In the genomic region with DNA sequence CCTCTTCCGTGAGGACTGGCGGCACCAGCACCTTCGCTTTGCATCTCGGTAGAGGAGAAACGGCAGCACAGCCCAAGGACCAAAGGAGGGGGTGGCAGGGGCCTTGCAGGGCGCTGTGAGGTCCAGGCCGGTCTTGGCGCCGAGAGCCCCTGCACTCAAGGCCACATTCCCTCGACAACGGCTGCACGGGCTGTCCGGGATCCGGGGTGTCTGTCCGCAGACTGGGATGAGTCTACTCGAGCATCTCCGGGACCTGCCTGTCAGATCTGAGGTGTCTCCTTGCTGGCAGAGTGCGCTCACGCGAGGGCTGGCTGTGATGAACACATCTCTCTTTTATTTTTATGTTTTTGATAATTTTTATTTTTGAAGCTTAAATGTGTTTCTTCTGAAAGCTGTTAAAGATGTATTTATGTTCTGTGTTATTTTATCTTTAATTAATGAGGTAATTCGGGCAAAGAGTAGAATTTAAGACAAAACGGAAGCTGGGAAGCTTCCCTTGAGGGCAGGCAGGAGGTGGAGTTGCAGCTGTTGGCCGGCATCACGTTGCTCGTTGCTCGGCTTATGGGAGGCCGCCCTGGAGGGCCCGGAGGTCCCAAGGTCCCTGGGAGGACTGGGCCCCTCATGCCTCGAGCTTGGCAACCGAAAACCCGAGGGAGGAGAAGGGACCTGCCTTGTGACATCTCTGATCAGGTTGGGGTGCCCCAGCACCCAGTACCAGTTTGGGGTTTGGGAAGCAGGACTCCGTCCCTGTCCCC, we compare ENCODE assay signal across 24 cellular contexts.
"Had no signal": no experiment of that assay in that cellular context is flagged by ENCODE, and none has a peak within 500 bp of the region (broad histone marks: within the 10 kb centered on the region; RNA-seq: fewer than 3 reads in every experiment).

No MANE protein-coding gene starts in this region.

- H3K9ac ChIP-seq: neural progenitor cell had no signal

- H3K9me3 Mint-ChIP-seq: activated CD4-positive, alpha-beta memory T cell treated with anti-CD3 and anti-CD28 coated beads for 36 hours; activated naive CD4-positive, alpha-beta T cell treated with anti-CD3 and anti-CD28 coated beads, Interleukin-2, amount 50 U/mL, for 24 hours; activated T-cell treated with anti-CD3 and anti-CD28 coated beads, Interleukin-2, amount 50 U/mL, for 24 hours; activated T-helper 17 cell treated with anti-CD3 and anti-CD28 coated beads, Interleukin-2, amount 50 U/mL, for 72 hours; neural progenitor cell; stimulated activated naive B cell treated with anti-CD40 and anti-IgM and Interleukin-4, amounts not matched to agents 10 μg/mL and 1 μg/mL and 100 μg/mL, for 72 hours; T-helper 2 cell treated with Interferon-gamma antibody and Interleukin-4, amounts not matched to agents 5 μg/mL and 100 μg/mL, for 36 hours had no signal

- H3K27ac ChIP-seq: epithelial cell of prostate, gastrocnemius medialis, hepatocyte, neural progenitor cell, right atrium auricular region, stomach, testis had no signal

- H3K27ac Mint-ChIP-seq: activated CD4-positive, alpha-beta memory T cell treated with anti-CD3 and anti-CD28 coated beads for 36 hours; activated naive CD4-positive, alpha-beta T cell treated with anti-CD3 and anti-CD28 coated beads, Interleukin-2, amount 50 U/mL, for 24 hours; activated T-cell treated with anti-CD3 and anti-CD28 coated beads, Interleukin-2, amount 50 U/mL, for 24 hours; activated T-helper 17 cell treated with anti-CD3 and anti-CD28 coated beads, Interleukin-2, amount 50 U/mL, for 72 hours; neural progenitor cell; stimulated activated naive B cell treated with anti-CD40 and anti-IgM and Interleukin-4, amounts not matched to agents 10 μg/mL and 1 μg/mL and 100 μg/mL, for 72 hours; T-helper 2 cell treated with Interferon-gamma antibody and Interleukin-4, amounts not matched to agents 5 μg/mL and 100 μg/mL, for 36 hours had no signal

- H3K79me2 ChIP-seq: hepatocyte had no signal

- H3K36me3 Mint-ChIP-seq: activated CD4-positive, alpha-beta memory T cell treated with anti-CD3 and anti-CD28 coated beads for 36 hours; activated naive CD4-positive, alpha-beta T cell treated with anti-CD3 and anti-CD28 coated beads, Interleukin-2, amount 50 U/mL, for 24 hours; naive thymus-derived CD4-positive, alpha-beta T cell; neural progenitor cell; stimulated activated naive B cell treated with anti-CD40 and anti-IgM and Interleukin-4, amounts not matched to agents 10 μg/mL and 1 μg/mL and 100 μg/mL, for 72 hours had no signal

- H2AFZ ChIP-seq: hepatocyte, neural progenitor cell had no signal

- H3K4me1 ChIP-seq: gastrocnemius medialis had no signal

- H3K4me3 Mint-ChIP-seq: activated CD4-positive, alpha-beta memory T cell treated with anti-CD3 and anti-CD28 coated beads for 36 hours; activated naive CD4-positive, alpha-beta T cell treated with anti-CD3 and anti-CD28 coated beads, Interleukin-2, amount 50 U/mL, for 24 hours; activated T-cell treated with anti-CD3 and anti-CD28 coated beads, Interleukin-2, amount 50 U/mL, for 24 hours; activated T-helper 17 cell treated with anti-CD3 and anti-CD28 coated beads, Interleukin-2, amount 50 U/mL, for 72 hours; neural progenitor cell; stimulated activated naive B cell treated with anti-CD40 and anti-IgM and Interleukin-4, amounts not matched to agents 10 μg/mL and 1 μg/mL and 100 μg/mL, for 72 hours; T-helper 2 cell treated with Interferon-gamma antibody and Interleukin-4, amounts not matched to agents 5 μg/mL and 100 μg/mL, for 36 hours had no signal

- H3K27me3 Mint-ChIP-seq: activated naive CD4-positive, alpha-beta T cell treated with anti-CD3 and anti-CD28 coated beads, Interleukin-2, amount 50 U/mL, for 24 hours; activated T-helper 17 cell treated with anti-CD3 and anti-CD28 coated beads, Interleukin-2, amount 50 U/mL, for 72 hours had no signal

- H3K4me2 ChIP-seq: hepatocyte, neural progenitor cell had no signal

- ATAC-seq: gastrocnemius medialis; left colon; naive thymus-derived CD4-positive, alpha-beta T cell; stimulated activated naive B cell treated with anti-CD40 and anti-IgM and Interleukin-4, amounts not matched to agents 10 μg/mL and 1 μg/mL and 100 μg/mL, for 72 hours had no signal

- H3K4me1 Mint-ChIP-seq: activated T-helper 17 cell treated with anti-CD3 and anti-CD28 coated beads, Interleukin-2, amount 50 U/mL, for 72 hours had no signal

- H3K4me3 ChIP-seq: gastrocnemius medialis, hepatocyte, neural progenitor cell, right atrium auricular region, stomach, testis had no signal

- DNase-seq: activated CD4-positive, alpha-beta memory T cell treated with anti-CD3 and anti-CD28 coated beads for 36 hours; activated CD4-positive, alpha-beta T cell treated with anti-CD3 and anti-CD28 coated beads for 48 hours; activated CD8-positive, alpha-beta memory T cell treated with anti-CD3 and anti-CD28 coated beads, Interleukin-2, amount 50 U/mL, for 4 hours; activated T-cell treated with anti-CD3 and anti-CD28 coated beads, Interleukin-2, amount 50 U/mL, for 24 hours; dermis blood vessel endothelial cell; effector CD8-positive, alpha-beta T cell; gastrocnemius medialis; islet precursor cell; left colon; naive thymus-derived CD4-positive, alpha-beta T cell; stimulated activated CD4-positive, alpha-beta T cell treated with anti-CD3 and anti-CD28 coated beads, Interleukin-15, amount 100 ng/mL, for 24 hours; stimulated activated CD4-positive, alpha-beta T cell treated with anti-CD3 and anti-CD28 coated beads, Interleukin-2, amount 100 ng/mL, for 24 hours; stimulated activated naive B cell treated with anti-CD40 and anti-IgM and Interleukin-4, amounts not matched to agents 10 μg/mL and 1 μg/mL and 100 μg/mL, for 72 hours; stomach; T-helper 1 cell; testis; trophoblast cell had no signal

- H3K36me3 ChIP-seq: gastrocnemius medialis, neural progenitor cell, right atrium auricular region, stomach had no signal

- H3K9me3 ChIP-seq: gastrocnemius medialis, right atrium auricular region, stomach, testis had no signal

- H3K27me3 ChIP-seq: right atrium auricular region, testis had no signal
